In the genomic region with DNA sequence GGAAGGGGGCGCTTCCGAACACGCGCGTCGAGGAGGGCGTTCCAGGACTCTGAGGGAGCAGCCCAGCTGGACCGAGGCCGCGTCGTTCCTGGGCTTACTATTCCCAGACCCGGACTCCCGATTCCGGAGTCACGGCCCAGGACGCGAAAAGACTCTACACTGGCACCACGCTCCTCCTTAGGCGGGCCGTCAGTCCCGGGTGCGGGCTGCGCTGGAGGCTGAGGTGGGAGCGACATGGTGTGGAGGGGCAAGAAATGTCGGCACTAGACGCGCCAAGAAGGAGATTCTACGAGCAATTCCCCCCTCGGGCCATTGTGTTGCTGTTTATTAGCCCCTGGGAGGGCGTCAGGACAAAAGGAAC, we compare ENCODE assay signal across 8 cellular contexts. TPM values are rescaled to one million over a fixed set of nuclear protein-coding genes. Genes with fewer than 3 reads are reported as not detected.
DNase-seq lines count a peak whose midpoint lies in the region; ATAC-seq lines count a peak whose summit lies in the region.

No MANE protein-coding gene starts in this region.

- no peaks in the 10 kb centered on the region for H3K36me3 Mint-ChIP-seq in activated T-cell treated with anti-CD3 and anti-CD28 coated beads, Interleukin-2, amount 50 U/mL, for 4 hours (ENCODE audit: insufficient read depth)
- H3K36me3 Mint-ChIP-seq in activated T-cell treated with anti-CD3 and anti-CD28 coated beads, Interleukin-2, amount 50 U/mL, for 72 hours (ENCODE audit: insufficient read depth in 2 of 2): peaks cover 0 to 1% of the 10 kb centered on the region in 2 donors

- peak overlapping the region; percentile 74 for H3K4me3 Mint-ChIP-seq in activated T-cell treated with anti-CD3 and anti-CD28 coated beads, Interleukin-2, amount 50 U/mL, for 4 hours
- peak overlapping the region; percentile 81 to 85 for H3K4me3 Mint-ChIP-seq in activated T-cell treated with anti-CD3 and anti-CD28 coated beads, Interleukin-2, amount 50 U/mL, for 72 hours

- H3K4me3 ChIP-seq in skeletal muscle cell (ENCODE audit: low read depth, low read length): peak overlapping the region; percentile 64

- H3K27ac Mint-ChIP-seq in activated T-cell treated with anti-CD3 and anti-CD28 coated beads, Interleukin-2, amount 50 U/mL, for 72 hours: no peak overlapping the region

- peaks cover 12% of the 10 kb centered on the region for H3K4me1 Mint-ChIP-seq in activated T-cell treated with anti-CD3 and anti-CD28 coated beads, Interleukin-2, amount 50 U/mL, for 4 hours (ENCODE audit: low read depth)
- H3K4me1 Mint-ChIP-seq in activated T-cell treated with anti-CD3 and anti-CD28 coated beads, Interleukin-2, amount 50 U/mL, for 72 hours (ENCODE audit: low read depth): peaks cover 13% of the 10 kb centered on the region

- intact Hi-C loops in left cardiac atrium (cut with DNase I): no loop called here

- no peaks in the 10 kb centered on the region for H3K9me3 Mint-ChIP-seq in activated T-cell treated with anti-CD3 and anti-CD28 coated beads, Interleukin-2, amount 50 U/mL, for 4 hours
- H3K9me3 Mint-ChIP-seq in activated T-cell treated with anti-CD3 and anti-CD28 coated beads, Interleukin-2, amount 50 U/mL, for 72 hours: no peaks in the 10 kb centered on the region

- DNase-seq in activated T-cell treated with anti-CD3 and anti-CD28 coated beads, Interleukin-2, amount 50 U/mL, for 4 hours: no peak
- DNase-seq in activated T-cell treated with anti-CD3 and anti-CD28 coated beads for 4 hours: no peak
- no peak for DNase-seq in activated T-cell treated with anti-CD3 and anti-CD28 coated beads, Interleukin-2, amount 50 U/mL, for 72 hours
- DNase-seq in left cardiac atrium: peak; percentile 26
- DNase-seq in skeletal muscle cell (ENCODE audit: low read depth): no peak
- DNase-seq in NCI-H82 (lab: John Stamatoyannopoulos, UW): no peak
- DNase-seq in NCI-H748 treated with DMSO at 0.1 percent for 48 hours (lab: John Stamatoyannopoulos, UW): no peak

- peaks cover 19% of the 10 kb centered on the region for H3K27me3 Mint-ChIP-seq in activated T-cell treated with anti-CD3 and anti-CD28 coated beads, Interleukin-2, amount 50 U/mL, for 4 hours (ENCODE audit: low read depth)
- H3K27me3 Mint-ChIP-seq in activated T-cell treated with anti-CD3 and anti-CD28 coated beads, Interleukin-2, amount 50 U/mL, for 72 hours (ENCODE audit: low read depth): peaks cover 5% of the 10 kb centered on the region

- ATAC-seq in activated T-cell treated with anti-CD3 and anti-CD28 coated beads, Interleukin-2, amount 50 U/mL, for 4 hours: peak; percentile 24 to 34
- ATAC-seq in HG03064 (IDR thresholded peaks at IDR 0.05; ENCODE audit: low read depth, unreplicated experiment) (peak; percentile 29), left cardiac atrium (peak; percentile 36 to 39)
- peak; percentile 35 to 36 for ATAC-seq in activated T-cell treated with anti-CD3 and anti-CD28 coated beads, Interleukin-2, amount 50 U/mL, for 72 hours (replicated peaks in 1 of 2)

RNA-seq across cellular contexts. Expression of a gene that starts 0.6 kb away (rescaled TPM):
- total RNA-seq in activated T-cell treated with anti-CD3 and anti-CD28 coated beads, Interleukin-2, amount 50 U/mL, for 4 hours: under 1 TPM; 0.27 to 0.61 (median 0.34) TPM
- 1 to 10 TPM; 1.1 to 2.3 TPM for total RNA-seq in activated T-cell treated with anti-CD3 and anti-CD28 coated beads, Interleukin-2, amount 50 U/mL, for 72 hours
- total RNA-seq in left cardiac atrium: 1 to 10 TPM; 3.3 to 4.2 TPM

RNA-seq across cellular contexts. Expression of a gene that starts 26.9 kb away (rescaled TPM):
- total RNA-seq in activated T-cell treated with anti-CD3 and anti-CD28 coated beads, Interleukin-2, amount 50 U/mL, for 4 hours: 10 to 100 TPM in 1 of 3 donors, 1 to 10 TPM in 2; 6.3 to 10.8 (median 7.3) TPM
- 10 to 100 TPM; 15.5 to 20.1 TPM for total RNA-seq in activated T-cell treated with anti-CD3 and anti-CD28 coated beads, Interleukin-2, amount 50 U/mL, for 72 hours
- total RNA-seq in left cardiac atrium: 1 to 10 TPM; 5.2 to 5.9 TPM
